In the genomic region with DNA sequence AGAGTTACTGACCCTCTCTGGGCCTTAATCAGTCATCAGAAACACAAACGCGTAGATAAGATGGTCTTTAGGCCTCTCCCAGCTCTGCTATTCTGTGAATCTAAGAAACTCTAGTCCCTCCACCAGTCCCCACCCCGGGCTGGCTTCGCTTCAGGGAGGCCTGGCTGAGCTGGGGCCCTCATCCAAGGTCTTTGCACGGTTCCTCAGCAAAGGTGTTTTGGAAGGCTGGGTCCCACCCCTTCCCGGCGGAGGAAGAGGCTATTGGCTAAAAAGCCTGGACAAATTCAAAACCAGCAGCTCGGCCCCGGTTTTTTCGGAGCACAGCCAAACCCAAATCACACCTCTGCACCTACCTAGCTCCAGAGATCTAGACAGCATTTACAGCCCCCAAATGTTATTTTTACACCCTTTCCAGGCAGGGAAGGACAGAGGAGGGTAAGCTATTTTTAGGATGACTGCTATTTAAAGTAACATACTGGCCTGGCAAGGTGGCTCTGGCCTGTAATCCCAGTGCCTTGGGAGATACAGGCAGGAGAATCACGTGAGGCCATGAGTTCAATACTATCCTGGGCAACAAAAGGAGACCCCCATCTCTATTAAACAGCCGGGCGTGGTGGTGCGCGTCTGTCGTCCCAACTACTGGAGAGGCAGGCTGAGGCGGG, we compare ENCODE assay signal across 8 cellular contexts. TPM values are rescaled to one million over a fixed set of nuclear protein-coding genes. Genes with fewer than 3 reads are reported as not detected.
A peak's percentile ranks its signal among the peaks of the same experiment; 100 is the strongest.
DNase-seq lines count a peak whose midpoint lies in the region; ATAC-seq and TF ChIP-seq lines count a peak whose summit lies in the region.

No MANE protein-coding gene starts in this region.

- H3K9me3 ChIP-seq in mesodermal cell (ENCODE audit: control insufficient read depth, low read length) (no peaks in the 10 kb centered on the region), vagina (no peaks in the 10 kb centered on the region)

- H3K36me3 ChIP-seq in mesodermal cell (ENCODE audit: control insufficient read depth, insufficient read depth, low read length) (no peaks in the 10 kb centered on the region), vagina (no peaks in the 10 kb centered on the region)

- peak overlapping the region in 2 of 3 donors; percentile 45 to 59 for H3K27ac Mint-ChIP-seq in IgD-negative memory B cell

- H3K27me3 ChIP-seq in vagina = no peaks in the 10 kb centered on the region

- no peak for ATAC-seq in HG02610 (IDR thresholded peaks at IDR 0.05; ENCODE audit: unreplicated experiment)

- intact Hi-C loops in vagina (cut with DNase I) = loop anchor here (5.0 kb wide), 1 partner anchor 325 kb away; no protein-coding TSS in a partner anchor

- H3K4me3 Mint-ChIP-seq in IgD-negative memory B cell = peak overlapping the region; percentile 68 to 91 (median 80)

- no peak for TF ChIP-seq POLR2A in vagina (IDR thresholded peaks at IDR 0.05)

- 49 to 71% methylated on average over 10 to 13 of the region's 17 CpGs for WGBS in mesodermal cell (ENCODE audit: insufficient coverage in 2 of 2), 2 experiments

- no peak for TF ChIP-seq CTCF in AG10803 (conservative IDR thresholded peaks at IDR 0.05; ENCODE audit: low read length)
- TF ChIP-seq CTCF in coronary artery (IDR thresholded peaks at IDR 0.05) = no peak
- TF ChIP-seq CTCF in vagina (IDR thresholded peaks at IDR 0.05) = no peak

- peaks cover 2 to 4% (median 4%) of the 10 kb centered on the region in 3 donors for H3K4me1 Mint-ChIP-seq in IgD-negative memory B cell

- no peak for DNase-seq in AG10803 (ENCODE audit: low read depth)
- DNase-seq in coronary artery (ENCODE audit: low spot score) = no peak
- DNase-seq in vagina (ENCODE audit: extremely low spot score in 2 of 2) = no peak
- DNase-seq in stimulated activated naive CD4-positive, alpha-beta T cell (lab: John Stamatoyannopoulos, UW) = no peak
- DNase-seq in NCI-H446 treated with DMSO at 0.1 percent for 48 hours (lab: John Stamatoyannopoulos, UW) = no peak

- peak overlapping the region; percentile 88 to 93 for H3K27ac ChIP-seq in coronary artery
- H3K27ac ChIP-seq in mesodermal cell (ENCODE audit: low read depth, low read length, severe bottlenecking) = peak overlapping the region; percentile 90
- peak overlapping the region; percentile 82 for H3K27ac ChIP-seq in vagina

- H3K4me3 ChIP-seq in AG10803 (ENCODE audit: low read length) (peak overlapping the region; percentile 61), coronary artery (peak overlapping the region; percentile 87), mesodermal cell (ENCODE audit: extremely low read depth, insufficient read depth, low read length, poor library complexity, severe bottlenecking) (peak overlapping the region; percentile 57), vagina (peak overlapping the region; percentile 48 to 64)

- H3K4me1 ChIP-seq in mesodermal cell (ENCODE audit: control insufficient read depth, insufficient read depth, low read length, poor library complexity, severe bottlenecking) = no peaks in the 10 kb centered on the region
- H3K4me1 ChIP-seq in vagina = peaks cover 16% of the 10 kb centered on the region

- H3K36me3 Mint-ChIP-seq in IgD-negative memory B cell = no peaks in the 10 kb centered on the region

- peaks cover 2% of the 10 kb centered on the region for H3K27me3 Mint-ChIP-seq in IgD-negative memory B cell

- no peaks in the 10 kb centered on the region for H3K9me3 Mint-ChIP-seq in IgD-negative memory B cell

RNA-seq across cellular contexts. Expression of gene HDHD5, which starts 13.2 kb away (rescaled TPM):
- 49.4 TPM for polyA plus RNA-seq in IgD-negative memory B cell
- polyA plus RNA-seq in mesodermal cell (2013, experiment 1 of 2) = 31.0 TPM
- 25.1 TPM for polyA plus RNA-seq in mesodermal cell (2013, experiment 2 of 2)
- total RNA-seq in vagina = 30.0 TPM

RNA-seq across cellular contexts. Expression of gene ADA2, which starts 46.9 kb away (rescaled TPM):
- 59.9 TPM for polyA plus RNA-seq in IgD-negative memory B cell
- polyA plus RNA-seq in mesodermal cell (2013, experiment 1 of 2) = 5.5 TPM
- polyA plus RNA-seq in mesodermal cell (2013, experiment 2 of 2) = 4.5 TPM
- 4.7 TPM for total RNA-seq in vagina

RNA-seq across cellular contexts. Expression of gene TMEM121B, which starts 51.1 kb away (rescaled TPM):
- polyA plus RNA-seq in IgD-negative memory B cell = not detected
- polyA plus RNA-seq in mesodermal cell (2013, experiment 1 of 2) = 4.0 TPM
- polyA plus RNA-seq in mesodermal cell (2013, experiment 2 of 2) = 3.1 TPM
- total RNA-seq in vagina = not detected
